ENCODE assay signal across 26 cellular contexts in the genomic region with DNA sequence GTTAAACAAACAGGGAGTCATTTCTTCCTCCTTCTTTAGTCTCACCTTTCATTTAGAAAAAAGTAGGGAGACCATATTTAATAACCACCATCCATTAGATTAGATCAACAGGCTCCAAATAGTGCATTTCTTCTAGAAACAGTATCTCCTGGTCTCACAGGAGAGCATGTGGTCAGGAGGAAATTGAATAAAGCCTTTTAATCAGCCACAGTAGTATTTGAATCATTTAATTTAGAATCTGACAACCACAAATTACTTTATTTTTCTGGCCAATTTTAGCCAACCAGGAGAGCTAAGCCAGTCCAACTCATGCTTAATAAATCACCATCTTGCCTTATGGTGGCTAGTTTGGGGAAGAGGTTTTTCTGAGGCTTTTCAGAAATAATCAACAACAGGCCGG. TPM values are rescaled to one million over a fixed set of nuclear protein-coding genes. Genes with fewer than 3 reads are reported as not detected.
DNase-seq lines count a peak whose midpoint lies in the region; ATAC-seq and TF ChIP-seq lines count a peak whose summit lies in the region.
"Had no signal": no experiment of that assay in that cellular context is flagged by ENCODE, and none has a peak within 500 bp of the region (broad histone marks: within the 10 kb centered on the region; RNA-seq: fewer than 3 reads in every experiment).

No MANE protein-coding gene starts in this region.

- H3K79me2 ChIP-seq in SK-N-SH (ENCODE audit: insufficient read depth), result no peaks in the 10 kb centered on the region

- DNase-seq in SK-N-DZ (ENCODE audit: low spot score) (peak; percentile 52), SK-N-SH (no peak), putamen (ENCODE audit: low spot score) (no peak), ACHN (no peak), activated T-cell treated with anti-CD3 and anti-CD28 coated beads for 4 hours (no peak)
- DNase-seq: 8988T; AML-193; BE2C; Caco-2; Calu3; CD4-positive, alpha-beta memory T cell; CD4-positive, alpha-beta T cell; CD4-positive, CD25-positive, alpha-beta regulatory T cell; CD8-positive, alpha-beta memory T cell; CD8-positive, alpha-beta T cell; COR-L47; DMS 273 treated with DMSO at 0.1 percent for 48 hours; DMS153; DND-41; EL had no signal

- 54% methylated on average over 1 of the region's 1 CpG for WGBS in SK-N-SH (ENCODE audit: low lambda C conversion rate)

- no peak overlapping the region for H3K27ac ChIP-seq in SK-N-SH (ENCODE audit: low read depth in 2 of 2, low read length in 1 of 2)
- H3K27ac ChIP-seq: 22Rv1, A549, BLaER1, C4-2B had no signal

- H3F3A ChIP-seq in SK-N-SH (replicated peaks; ENCODE audit: insufficient read depth), result no peaks in the 10 kb centered on the region

- H3K4me1 ChIP-seq in SK-N-SH (ENCODE audit: control insufficient read depth in 1 of 2, insufficient read depth in 2 of 2, low read depth in 1 of 2, low read length in 1 of 2), result peaks cover 0 to 2% of the 10 kb centered on the region in 2 experiments; a peak in 1 of 4 replicates
- H3K4me1 ChIP-seq: A549, BLaER1, Caco-2 had no signal

- no peaks in the 10 kb centered on the region; the same call in 1 of the 2 replicates for H3K27me3 ChIP-seq in SK-N-SH (ENCODE audit: insufficient read depth)
- H3K27me3 ChIP-seq: BE2C; BLaER1; BLaER1 treated with 17β-estradiol and CSF1 and Interleukin-3, amounts not matched to agents 10 nM and 100 nM had no signal

- no peak overlapping the region for H3K4me2 ChIP-seq in SK-N-SH
- H3K4me2 ChIP-seq: A549, BLaER1 had no signal

- TF ChIP-seq RAD21 in SK-N-SH (IDR thresholded peaks at IDR 0.05; ENCODE audit: low read length), result no peak

- H4K20me1 ChIP-seq in SK-N-SH (ENCODE audit: insufficient read depth), result no peaks in the 10 kb centered on the region
- H4K20me1 ChIP-seq: BLaER1; BLaER1 treated with 17β-estradiol and CSF1 and Interleukin-3, amounts not matched to agents 10 nM and 100 nM had no signal

- POLR2A ChIA-PET in SK-N-SH (lab: Yijun Ruan, JAX), result no interaction called here

- in situ Hi-C loops in ACHN (cut with HindIII; ENCODE audit: low pct_ligation_motif_present, low pct_unique_long_range_greater_than_20kb, low sequenced_read_pairs), result no loop called here

- no peaks in the 10 kb centered on the region for H3K36me3 ChIP-seq in SK-N-SH (replicated peaks in 1 of 2; ENCODE audit: control insufficient read depth in 1 of 2, insufficient read depth in 2 of 2, low read length in 1 of 2)
- H3K36me3 ChIP-seq: BE2C; BLaER1; BLaER1 treated with 17β-estradiol and CSF1 and Interleukin-3, amounts not matched to agents 10 nM and 100 nM had no signal

- no peak overlapping the region for H3K4me3 ChIP-seq in SK-N-SH (ENCODE audit: low read depth in 2 of 2, low read length in 1 of 2)
- H3K4me3 ChIP-seq: A549; BLaER1; BLaER1 treated with 17β-estradiol and CSF1 and Interleukin-3, amounts not matched to agents 10 nM and 100 nM had no signal

- TF ChIP-seq CTCF in SK-N-SH (IDR thresholded peaks at IDR 0.05), result no peak

- no peaks in the 10 kb centered on the region for H3K9me2 ChIP-seq in SK-N-SH

- peak in 1 of 2 experiments; percentile 47; a peak in 2 of 4 replicates for TF ChIP-seq EP300 in SK-N-SH (IDR thresholded peaks at IDR 0.05; ENCODE audit: borderline replicate concordance in 1 of 2, low read depth in 1 of 2, low read length in 1 of 2)

- no peak overlapping the region for H2AFZ ChIP-seq in SK-N-SH (ENCODE audit: low read depth)

- ATAC-seq in SK-N-SH treated with all-trans-retinoic acid at 6 μM for 48 hours, result no peak; the same call in 1 of the 3 replicates
- ATAC-seq: A549; CD8-positive, alpha-beta T cell had no signal

- no peaks in the 10 kb centered on the region for H3K9me3 ChIP-seq in SK-N-SH
- H3K9me3 ChIP-seq: A549, BE2C had no signal

- CTCF ChIA-PET in SK-N-SH (lab: Yijun Ruan, JAX), result interaction anchor here (1.4 to 5.8 kb wide), 3 partner anchors 8 to 106 kb away, joined by 3 to 31 read pairs (median 4); no protein-coding TSS in a partner anchor

- H3K9ac ChIP-seq in SK-N-SH, result no peak overlapping the region
- H3K9ac ChIP-seq: BLaER1; BLaER1 treated with 17β-estradiol and CSF1 and Interleukin-3, amounts not matched to agents 10 nM and 100 nM had no signal

TF ChIP-seq in SK-N-SH, 30 proteins besides CTCF, POLR2A, EP300 and RAD21:
- peak; percentile 66 for TF ChIP-seq GATA2 (CRISPR knock-in tag; IDR thresholded peaks at IDR 0.05)
- TF ChIP-seq, protein P1, sequence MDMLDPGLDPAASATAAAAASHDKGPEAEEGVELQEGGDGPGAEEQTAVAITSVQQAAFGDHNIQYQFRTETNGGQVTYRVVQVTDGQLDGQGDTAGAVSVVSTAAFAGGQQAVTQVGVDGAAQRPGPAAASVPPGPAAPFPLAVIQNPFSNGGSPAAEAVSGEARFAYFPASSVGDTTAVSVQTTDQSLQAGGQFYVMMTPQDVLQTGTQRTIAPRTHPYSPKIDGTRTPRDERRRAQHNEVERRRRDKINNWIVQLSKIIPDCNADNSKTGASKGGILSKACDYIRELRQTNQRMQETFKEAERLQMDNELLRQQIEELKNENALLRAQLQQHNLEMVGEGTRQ (IDR thresholded peaks at IDR 0.05; ENCODE audit: borderline replicate concordance, low read depth, low read length), result no peak
- TF ChIP-seq CHD2 (IDR thresholded peaks at IDR 0.05; ENCODE audit: low read length, partially characterized antibody), result peak; percentile 44
- TF ChIP-seq RCOR1 (IDR thresholded peaks at IDR 0.05; ENCODE audit: low read length), result peak; percentile 90

TF ChIP-seq in SK-N-SH treated with all-trans-retinoic acid at 6 μM for 48 hours, 23 proteins besides CTCF, POLR2A, EP300 and RAD21:
- peak; percentile 66 for TF ChIP-seq ISL1 (CRISPR knock-in tag; IDR thresholded peaks at IDR 0.05)
- peak; percentile 40; the same call in 1 of the 2 replicates for TF ChIP-seq SNAI2 (CRISPR knock-in tag; IDR thresholded peaks at IDR 0.05)
- no peak for TF ChIP-seq ARNTL (CRISPR knock-in tag; IDR thresholded peaks at IDR 0.05; ENCODE audit: borderline replicate concordance, low read depth)
- TF ChIP-seq TCF4 (CRISPR knock-in tag; IDR thresholded peaks at IDR 0.05; ENCODE audit: borderline replicate concordance), result peak; percentile 87
- TF ChIP-seq, protein P2, sequence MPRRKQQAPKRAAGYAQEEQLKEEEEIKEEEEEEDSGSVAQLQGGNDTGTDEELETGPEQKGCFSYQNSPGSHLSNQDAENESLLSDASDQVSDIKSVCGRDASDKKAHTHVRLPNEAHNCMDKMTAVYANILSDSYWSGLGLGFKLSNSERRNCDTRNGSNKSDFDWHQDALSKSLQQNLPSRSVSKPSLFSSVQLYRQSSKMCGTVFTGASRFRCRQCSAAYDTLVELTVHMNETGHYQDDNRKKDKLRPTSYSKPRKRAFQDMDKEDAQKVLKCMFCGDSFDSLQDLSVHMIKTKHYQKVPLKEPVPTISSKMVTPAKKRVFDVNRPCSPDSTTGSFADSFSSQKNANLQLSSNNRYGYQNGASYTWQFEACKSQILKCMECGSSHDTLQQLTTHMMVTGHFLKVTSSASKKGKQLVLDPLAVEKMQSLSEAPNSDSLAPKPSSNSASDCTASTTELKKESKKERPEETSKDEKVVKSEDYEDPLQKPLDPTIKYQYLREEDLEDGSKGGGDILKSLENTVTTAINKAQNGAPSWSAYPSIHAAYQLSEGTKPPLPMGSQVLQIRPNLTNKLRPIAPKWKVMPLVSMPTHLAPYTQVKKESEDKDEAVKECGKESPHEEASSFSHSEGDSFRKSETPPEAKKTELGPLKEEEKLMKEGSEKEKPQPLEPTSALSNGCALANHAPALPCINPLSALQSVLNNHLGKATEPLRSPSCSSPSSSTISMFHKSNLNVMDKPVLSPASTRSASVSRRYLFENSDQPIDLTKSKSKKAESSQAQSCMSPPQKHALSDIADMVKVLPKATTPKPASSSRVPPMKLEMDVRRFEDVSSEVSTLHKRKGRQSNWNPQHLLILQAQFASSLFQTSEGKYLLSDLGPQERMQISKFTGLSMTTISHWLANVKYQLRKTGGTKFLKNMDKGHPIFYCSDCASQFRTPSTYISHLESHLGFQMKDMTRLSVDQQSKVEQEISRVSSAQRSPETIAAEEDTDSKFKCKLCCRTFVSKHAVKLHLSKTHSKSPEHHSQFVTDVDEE (CRISPR knock-in tag; IDR thresholded peaks at IDR 0.05), result peak; percentile 63; the same call in 1 of the 2 replicates

RNA-seq across cellular contexts. Expression of a gene that starts 26.3 kb away (rescaled TPM):
- 37.8 and 46.8 TPM in 2 replicates for polyA plus RNA-seq in SK-N-DZ (2014; cell fraction: cytosol; rRNA removed)
- 30.0 and 37.4 TPM in 2 replicates for polyA plus RNA-seq in SK-N-DZ (2014; cell fraction: nucleus; rRNA removed)
- polyA plus RNA-seq in SK-N-SH (2012; rRNA removed), result 9.9 and 13.2 TPM in 2 replicates
- polyA plus RNA-seq in SK-N-SH (2012; cell fraction: cytosol; rRNA removed), result 8.7 and 9.5 TPM in 2 replicates
- 25.2 and 30.9 TPM in 2 replicates for polyA plus RNA-seq in SK-N-SH (2012; cell fraction: nucleus; rRNA removed)
